9 cellular contexts compared by ENCODE assay signal in genomic region chr14:100384819-100385813, GRCh38. TPM values are rescaled to one million over a fixed set of nuclear protein-coding genes. Genes with fewer than 3 reads are reported as not detected.
A peak's percentile ranks its signal among the peaks of the same experiment; 100 is the strongest.
DNase-seq lines count a peak whose midpoint lies in the region; ATAC-seq, FAIRE-seq and TF ChIP-seq lines count a peak whose summit lies in the region.
"Had no signal": no experiment of that assay in that cellular context is flagged by ENCODE, and none has a peak within 500 bp of the region (broad histone marks: within the 10 kb centered on the region; RNA-seq: fewer than 3 reads in every experiment).

No MANE protein-coding gene starts in this region.

- H3K27me3 ChIP-seq in KMS-11 (ENCODE audit: insufficient read depth, low read depth) = no peaks in the 10 kb centered on the region
- H3K27me3 ChIP-seq in adipocyte (replicated peaks; ENCODE audit: control insufficient read depth, insufficient read depth, low read length) = no peaks in the 10 kb centered on the region
- H3K27me3 ChIP-seq in gastrocnemius medialis = no peaks in the 10 kb centered on the region

- H3K4me3 ChIP-seq in KMS-11 (IDR thresholded peaks at IDR 0.05; ENCODE audit: insufficient read depth, low read depth, low read length) (no peak overlapping the region), adipocyte (ENCODE audit: low read length) (no peak overlapping the region), gastrocnemius medialis (no peak overlapping the region)

- no peaks in the 10 kb centered on the region for H4K20me1 ChIP-seq in KMS-11 (ENCODE audit: insufficient read depth)

- TF ChIP-seq POLR2A in GM18505 (IDR thresholded peaks at IDR 0.05; ENCODE audit: borderline replicate concordance, extremely low read depth, insufficient read depth, insufficient read length) (no peak), gastrocnemius medialis (IDR thresholded peaks at IDR 0.05) (no peak)

- no peaks in the 10 kb centered on the region for H3K9me3 ChIP-seq in adipocyte (ENCODE audit: control insufficient read depth, low read length)
- no peaks in the 10 kb centered on the region for H3K9me3 ChIP-seq in gastrocnemius medialis

- DNase-seq in adipocyte (ENCODE audit: low read depth) = peak; percentile 83
- DNase-seq in gastrocnemius medialis = no peak

- H3K4me1 ChIP-seq in KMS-11 (ENCODE audit: low read depth, poor library complexity, severe bottlenecking) (peaks cover 3% of the 10 kb centered on the region), adipocyte (ENCODE audit: control insufficient read depth, insufficient read depth, low read length) (peaks cover 10% of the 10 kb centered on the region), gastrocnemius medialis (peaks cover 5 to 25% of the 10 kb centered on the region in 2 donors)

- no peak overlapping the region for H3K4me2 ChIP-seq in KMS-11

- H3K9ac ChIP-seq in KMS-11 (no peak overlapping the region), adipocyte (ENCODE audit: low read length) (peak overlapping the region; percentile 11)

- H3K36me3 ChIP-seq in KMS-11 (ENCODE audit: insufficient read depth) (no peaks in the 10 kb centered on the region), adipocyte (ENCODE audit: control insufficient read depth, insufficient read depth, low read length, severe bottlenecking) (peaks cover 14% of the 10 kb centered on the region), gastrocnemius medialis (peaks cover 0 to 12% of the 10 kb centered on the region in 2 donors)

- FAIRE-seq in islet of Langerhans (lab: Jason Lieb, UNC) = peak; percentile 99

- in situ Hi-C loops in gastrocnemius medialis (cut with MboI; ENCODE audit: low sequenced_read_pairs in 4 of 4) = loop anchor here in 2 of 4 donors (10.0 to 25.0 kb wide), 2 partner anchors 260 to 398 kb away; no protein-coding TSS in a partner anchor

- TF ChIP-seq CTCF in C4-2B (conservative IDR thresholded peaks at IDR 0.05) = peak; percentile 63
- peak; percentile 56 for TF ChIP-seq CTCF in KMS-11 (conservative IDR thresholded peaks at IDR 0.05; ENCODE audit: low read depth, low read length)
- TF ChIP-seq CTCF in gastrocnemius medialis (IDR thresholded peaks at IDR 0.05 in 4 of 5, conservative IDR thresholded peaks at IDR 0.05 in 1 of 5) = peak in 2 of 5 experiments; percentile 24 to 32

- H3K27ac ChIP-seq in C4-2B = no peak overlapping the region
- H3K27ac ChIP-seq in KMS-11 = no peak overlapping the region
- no peak overlapping the region for H3K27ac ChIP-seq in gastrocnemius medialis
- H3K27ac ChIP-seq: epithelial cell of prostate had no signal

- intact Hi-C loops in gastrocnemius medialis (cut with DNase I; ENCODE audit: low total_unique reads) = loop anchor here (5.0 kb wide), 1 partner anchor 262 kb away; no protein-coding TSS in a partner anchor

- H2AFZ ChIP-seq in KMS-11 (ENCODE audit: low read depth) = no peak overlapping the region

- no peak for ATAC-seq in GM18907 (IDR thresholded peaks at IDR 0.05; ENCODE audit: unreplicated experiment)
- no peak for ATAC-seq in GM18511 (IDR thresholded peaks at IDR 0.05; ENCODE audit: unreplicated experiment)
- no peak for ATAC-seq in GM18505 (IDR thresholded peaks at IDR 0.05; ENCODE audit: unreplicated experiment)
- ATAC-seq in gastrocnemius medialis = no peak

- H3K79me2 ChIP-seq in KMS-11 (ENCODE audit: insufficient read depth, low read depth) = no peaks in the 10 kb centered on the region

RNA-seq across cellular contexts. Expression of gene WDR25, which starts 8.8 kb away (rescaled TPM):
- 10 to 100 TPM in 2 of 4 donors, 1 to 10 TPM in 2; 5.9 to 12.2 (median 10.4) TPM for total RNA-seq in gastrocnemius medialis
